Comparison of ENCODE assay signal across 8 cellular contexts in genomic region chr11:795638-796564, GRCh38. TPM values are rescaled to one million over a fixed set of nuclear protein-coding genes. Genes with fewer than 3 reads are reported as not detected.
DNase-seq lines count a peak whose midpoint lies in the region; ATAC-seq and TF ChIP-seq lines count a peak whose summit lies in the region.

No MANE protein-coding gene starts in this region.

- peaks cover 23% of the 10 kb centered on the region for H3K36me3 Mint-ChIP-seq in activated B cell treated with CpG ODN at 0.5 μM for 24 hours (ENCODE audit: low read depth)

- TF ChIP-seq CTCF in activated B cell treated with CpG ODN at 0.5 μM for 24 hours (IDR thresholded peaks at IDR 0.05) (no peak), cardiac fibroblast (IDR thresholded peaks at IDR 0.05; ENCODE audit: low read depth, low read length) (no peak)

- POLR2A ChIA-PET in activated B cell treated with CpG ODN at 0.5 μM for 24 hours (lab: Charles Lee): interaction anchor here (0.5 to 3.8 kb wide), 14 partner anchors 12 to 289 kb away, joined by 3 to 37 read pairs (median 4); partner anchors contain the start of genes GATD1, LRRC56, PHRF1 and PNPLA2

- TF ChIP-seq POLR2A in GM19193 (IDR thresholded peaks at IDR 0.05; ENCODE audit: extremely low read depth, insufficient read depth, insufficient read length): peak; percentile 12

- DNase-seq in A172 (ENCODE audit: low spot score) (peak; percentile 93), NCI-H2029 (lab: John Stamatoyannopoulos, UW) (peak; percentile 81), activated B cell treated with CpG ODN at 0.5 μM for 24 hours (peak; percentile 57), cardiac fibroblast (ENCODE audit: low read depth in 2 of 2) (peak; percentile 81 to 84), left lobe of liver (ENCODE audit: low spot score) (peak; percentile 81), NCI-H146 (lab: John Stamatoyannopoulos, UW) (no peak)
- DNase-seq in stimulated activated CD4-positive, alpha-beta T cell treated with anti-CD3 and anti-CD28 coated beads, Interleukin-2, amount 100 ng/mL, for 48 hours: peak; percentile 73 to 76

- peak overlapping the region; percentile 93 for H3K4me3 Mint-ChIP-seq in activated B cell treated with CpG ODN at 0.5 μM for 24 hours

- H3K9me3 Mint-ChIP-seq in activated B cell treated with CpG ODN at 0.5 μM for 24 hours: no peaks in the 10 kb centered on the region

- peak overlapping the region; percentile 69 to 77 for H3K4me3 ChIP-seq in cardiac fibroblast (replicated peaks in 1 of 2; ENCODE audit: low read depth in 2 of 2, low read length in 2 of 2)

- intact Hi-C loops in activated B cell treated with CpG ODN at 0.5 μM for 24 hours (cut with micrococcal nuclease): loop anchor here (1.0 to 5.0 kb wide), 9 partner anchors 19 to 726 kb away; partner anchors contain the start of genes CD151, DEAF1, GATD1 and LMNTD2

- no peaks in the 10 kb centered on the region for H3K27me3 Mint-ChIP-seq in activated B cell treated with CpG ODN at 0.5 μM for 24 hours

- peak overlapping the region; percentile 86 for H3K27ac Mint-ChIP-seq in activated B cell treated with CpG ODN at 0.5 μM for 24 hours

- ATAC-seq in activated B cell treated with CpG ODN at 0.5 μM for 24 hours (ENCODE audit: low read depth): peak; percentile 55
- ATAC-seq in left lobe of liver: peak; percentile 54

- CTCF ChIA-PET in activated B cell treated with CpG ODN at 0.5 μM for 24 hours (lab: Charles Lee): interaction anchor here (1.1 kb wide), 1 partner anchor 12 kb away, joined by 3 read pairs; no protein-coding TSS in a partner anchor

- peaks cover 22% of the 10 kb centered on the region for H3K4me1 Mint-ChIP-seq in activated B cell treated with CpG ODN at 0.5 μM for 24 hours

RNA-seq across cellular contexts. Expression of gene SLC25A22, which starts 2.2 kb away (rescaled TPM):
- total RNA-seq in A172 (2014; rRNA removed; shearing (Covaris generic)): 43.7 and 46.5 TPM in 2 replicates
- 30.1 and 35.4 TPM in 2 replicates for total RNA-seq in activated B cell treated with CpG ODN at 0.5 μM for 24 hours
- 51.4 TPM for total RNA-seq in left lobe of liver

RNA-seq across cellular contexts. Expression of gene CEND1, which starts 6.0 kb away (rescaled TPM):
- total RNA-seq in A172 (2014; rRNA removed; shearing (Covaris generic)): not detected in 2 replicates
- total RNA-seq in activated B cell treated with CpG ODN at 0.5 μM for 24 hours (0.27 and 0.34 TPM in 2 replicates), left lobe of liver (0.43 TPM)

RNA-seq across cellular contexts. Expression of gene PIDD1, which starts 9.1 kb away (rescaled TPM):
- total RNA-seq in A172 (2014; rRNA removed; shearing (Covaris generic)): 5.7 and 6.0 TPM in 2 replicates
- total RNA-seq in activated B cell treated with CpG ODN at 0.5 μM for 24 hours: 21.3 and 25.6 TPM in 2 replicates
- 14.9 TPM for total RNA-seq in left lobe of liver

RNA-seq across cellular contexts. Expression of gene RPLP2, which starts 13.9 kb away (rescaled TPM):
- total RNA-seq in A172 (2014; rRNA removed; shearing (Covaris generic)): 399 and 585 TPM in 2 replicates
- total RNA-seq in activated B cell treated with CpG ODN at 0.5 μM for 24 hours (4,124 and 4,449 TPM in 2 replicates), left lobe of liver (511 TPM)

RNA-seq across cellular contexts. Expression of gene GATD1, which starts 18.6 kb away (rescaled TPM):
- total RNA-seq in A172 (2014; rRNA removed; shearing (Covaris generic)): 33.7 and 42.7 TPM in 2 replicates
- total RNA-seq in activated B cell treated with CpG ODN at 0.5 μM for 24 hours (60.3 and 63.3 TPM in 2 replicates), left lobe of liver (31.7 TPM)
